In genomic region chr6:107230024-107230423, GRCh38 we compare ENCODE assay signal across 1 cellular context.
TF ChIP-seq lines count a peak whose summit lies in the region.

No MANE protein-coding gene starts in this region.

TF ChIP-seq in H1, 55 proteins besides CTCF, POLR2A, EP300 and RAD21:
- no peak for TF ChIP-seq KDM4A (IDR thresholded peaks at IDR 0.05; ENCODE audit: low read depth, low read length, severe bottlenecking)
- no peak for TF ChIP-seq RBBP5 (IDR thresholded peaks at IDR 0.05; ENCODE audit: borderline replicate concordance, low read depth, low read length)
- no peak for TF ChIP-seq SIRT6 (IDR thresholded peaks at IDR 0.05; ENCODE audit: low read length)
- no peak for TF ChIP-seq CBX8 (IDR thresholded peaks at IDR 0.05; ENCODE audit: borderline replicate concordance, low read depth, low read length)
- no peak for TF ChIP-seq BCL11A (IDR thresholded peaks at IDR 0.05; ENCODE audit: low read depth in 2 of 2, low read length in 2 of 2)
- TF ChIP-seq GTF2F1 (IDR thresholded peaks at IDR 0.05; ENCODE audit: borderline replicate concordance, low read depth, low read length), result no peak
- no peak for TF ChIP-seq CTBP2 (IDR thresholded peaks at IDR 0.05; ENCODE audit: borderline replicate concordance, insufficient read depth, insufficient read length, low read length)
- no peak for TF ChIP-seq CEBPB (IDR thresholded peaks at IDR 0.05; ENCODE audit: low read depth, low read length)
- no peak for TF ChIP-seq USF2 (IDR thresholded peaks at IDR 0.05; ENCODE audit: low read length)
- no peak for TF ChIP-seq KDM5A (IDR thresholded peaks at IDR 0.05; ENCODE audit: low read length)
- no peak for TF ChIP-seq CHD1 (IDR thresholded peaks at IDR 0.05; ENCODE audit: low read depth, low read length)
- TF ChIP-seq ATF3 (IDR thresholded peaks at IDR 0.05; ENCODE audit: insufficient read depth, low read depth, low read length), result no peak
- TF ChIP-seq BRCA1 (IDR thresholded peaks at IDR 0.05; ENCODE audit: low read depth, low read length), result no peak
- no peak for TF ChIP-seq FOSL1 (IDR thresholded peaks at IDR 0.05; ENCODE audit: insufficient read depth, low read depth, low read length)
- no peak for TF ChIP-seq TAF1 (IDR thresholded peaks at IDR 0.05; ENCODE audit: low read depth, low read length)
